ENCODE assay signal across 1 cellular context in the genomic region with DNA sequence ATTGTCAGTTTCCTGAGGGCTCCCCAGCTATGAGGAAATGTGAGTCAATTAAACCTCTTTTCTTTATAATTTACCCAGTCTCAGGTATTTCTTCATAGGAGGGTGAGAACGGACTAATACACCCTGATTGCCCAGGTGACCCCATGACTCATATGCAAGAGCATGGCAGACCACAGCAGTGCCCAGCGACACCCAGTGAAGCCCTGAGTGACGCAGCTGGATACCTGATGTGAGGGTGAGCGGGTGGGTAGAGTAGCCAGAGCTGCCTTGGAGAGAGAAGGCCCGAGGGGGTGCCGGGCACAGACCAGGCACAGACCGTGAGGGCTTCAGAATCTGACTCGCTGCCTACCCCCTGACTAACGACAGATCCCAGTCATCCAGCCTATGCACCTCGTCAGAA.
TF ChIP-seq lines count a peak whose summit lies in the region.

No MANE protein-coding gene starts in this region.

TF ChIP-seq in H1, 55 proteins besides CTCF, POLR2A, EP300 and RAD21:
- no peak for TF ChIP-seq RBBP5 (IDR thresholded peaks at IDR 0.05; ENCODE audit: borderline replicate concordance, low read depth, low read length)
- TF ChIP-seq TAF7 (optimal IDR thresholded peaks at IDR 0.05; ENCODE audit: borderline replicate concordance, low read depth, low read length): no peak
- no peak for TF ChIP-seq GTF2F1 (IDR thresholded peaks at IDR 0.05; ENCODE audit: borderline replicate concordance, low read depth, low read length)
- TF ChIP-seq EZH2 (IDR thresholded peaks at IDR 0.05; ENCODE audit: low read depth, low read length, severe bottlenecking): no peak
- TF ChIP-seq CBX5 (IDR thresholded peaks at IDR 0.05; ENCODE audit: low read depth, low read length): no peak
- no peak for TF ChIP-seq CBX8 (IDR thresholded peaks at IDR 0.05; ENCODE audit: borderline replicate concordance, low read depth, low read length)
- TF ChIP-seq KDM4A (IDR thresholded peaks at IDR 0.05; ENCODE audit: low read depth, low read length, severe bottlenecking): no peak
- TF ChIP-seq RNF2 (IDR thresholded peaks at IDR 0.05; ENCODE audit: borderline replicate concordance, low read depth, low read length, missing control alignments, poor library complexity, severe bottlenecking): no peak
- no peak for TF ChIP-seq SRF (IDR thresholded peaks at IDR 0.05; ENCODE audit: low read depth, low read length)
- no peak for TF ChIP-seq POU5F1 (IDR thresholded peaks at IDR 0.05; ENCODE audit: low read depth, low read length)
- no peak for TF ChIP-seq BRCA1 (IDR thresholded peaks at IDR 0.05; ENCODE audit: low read depth, low read length)
- TF ChIP-seq CEBPB (IDR thresholded peaks at IDR 0.05; ENCODE audit: low read depth, low read length): no peak
- TF ChIP-seq, protein P1, sequence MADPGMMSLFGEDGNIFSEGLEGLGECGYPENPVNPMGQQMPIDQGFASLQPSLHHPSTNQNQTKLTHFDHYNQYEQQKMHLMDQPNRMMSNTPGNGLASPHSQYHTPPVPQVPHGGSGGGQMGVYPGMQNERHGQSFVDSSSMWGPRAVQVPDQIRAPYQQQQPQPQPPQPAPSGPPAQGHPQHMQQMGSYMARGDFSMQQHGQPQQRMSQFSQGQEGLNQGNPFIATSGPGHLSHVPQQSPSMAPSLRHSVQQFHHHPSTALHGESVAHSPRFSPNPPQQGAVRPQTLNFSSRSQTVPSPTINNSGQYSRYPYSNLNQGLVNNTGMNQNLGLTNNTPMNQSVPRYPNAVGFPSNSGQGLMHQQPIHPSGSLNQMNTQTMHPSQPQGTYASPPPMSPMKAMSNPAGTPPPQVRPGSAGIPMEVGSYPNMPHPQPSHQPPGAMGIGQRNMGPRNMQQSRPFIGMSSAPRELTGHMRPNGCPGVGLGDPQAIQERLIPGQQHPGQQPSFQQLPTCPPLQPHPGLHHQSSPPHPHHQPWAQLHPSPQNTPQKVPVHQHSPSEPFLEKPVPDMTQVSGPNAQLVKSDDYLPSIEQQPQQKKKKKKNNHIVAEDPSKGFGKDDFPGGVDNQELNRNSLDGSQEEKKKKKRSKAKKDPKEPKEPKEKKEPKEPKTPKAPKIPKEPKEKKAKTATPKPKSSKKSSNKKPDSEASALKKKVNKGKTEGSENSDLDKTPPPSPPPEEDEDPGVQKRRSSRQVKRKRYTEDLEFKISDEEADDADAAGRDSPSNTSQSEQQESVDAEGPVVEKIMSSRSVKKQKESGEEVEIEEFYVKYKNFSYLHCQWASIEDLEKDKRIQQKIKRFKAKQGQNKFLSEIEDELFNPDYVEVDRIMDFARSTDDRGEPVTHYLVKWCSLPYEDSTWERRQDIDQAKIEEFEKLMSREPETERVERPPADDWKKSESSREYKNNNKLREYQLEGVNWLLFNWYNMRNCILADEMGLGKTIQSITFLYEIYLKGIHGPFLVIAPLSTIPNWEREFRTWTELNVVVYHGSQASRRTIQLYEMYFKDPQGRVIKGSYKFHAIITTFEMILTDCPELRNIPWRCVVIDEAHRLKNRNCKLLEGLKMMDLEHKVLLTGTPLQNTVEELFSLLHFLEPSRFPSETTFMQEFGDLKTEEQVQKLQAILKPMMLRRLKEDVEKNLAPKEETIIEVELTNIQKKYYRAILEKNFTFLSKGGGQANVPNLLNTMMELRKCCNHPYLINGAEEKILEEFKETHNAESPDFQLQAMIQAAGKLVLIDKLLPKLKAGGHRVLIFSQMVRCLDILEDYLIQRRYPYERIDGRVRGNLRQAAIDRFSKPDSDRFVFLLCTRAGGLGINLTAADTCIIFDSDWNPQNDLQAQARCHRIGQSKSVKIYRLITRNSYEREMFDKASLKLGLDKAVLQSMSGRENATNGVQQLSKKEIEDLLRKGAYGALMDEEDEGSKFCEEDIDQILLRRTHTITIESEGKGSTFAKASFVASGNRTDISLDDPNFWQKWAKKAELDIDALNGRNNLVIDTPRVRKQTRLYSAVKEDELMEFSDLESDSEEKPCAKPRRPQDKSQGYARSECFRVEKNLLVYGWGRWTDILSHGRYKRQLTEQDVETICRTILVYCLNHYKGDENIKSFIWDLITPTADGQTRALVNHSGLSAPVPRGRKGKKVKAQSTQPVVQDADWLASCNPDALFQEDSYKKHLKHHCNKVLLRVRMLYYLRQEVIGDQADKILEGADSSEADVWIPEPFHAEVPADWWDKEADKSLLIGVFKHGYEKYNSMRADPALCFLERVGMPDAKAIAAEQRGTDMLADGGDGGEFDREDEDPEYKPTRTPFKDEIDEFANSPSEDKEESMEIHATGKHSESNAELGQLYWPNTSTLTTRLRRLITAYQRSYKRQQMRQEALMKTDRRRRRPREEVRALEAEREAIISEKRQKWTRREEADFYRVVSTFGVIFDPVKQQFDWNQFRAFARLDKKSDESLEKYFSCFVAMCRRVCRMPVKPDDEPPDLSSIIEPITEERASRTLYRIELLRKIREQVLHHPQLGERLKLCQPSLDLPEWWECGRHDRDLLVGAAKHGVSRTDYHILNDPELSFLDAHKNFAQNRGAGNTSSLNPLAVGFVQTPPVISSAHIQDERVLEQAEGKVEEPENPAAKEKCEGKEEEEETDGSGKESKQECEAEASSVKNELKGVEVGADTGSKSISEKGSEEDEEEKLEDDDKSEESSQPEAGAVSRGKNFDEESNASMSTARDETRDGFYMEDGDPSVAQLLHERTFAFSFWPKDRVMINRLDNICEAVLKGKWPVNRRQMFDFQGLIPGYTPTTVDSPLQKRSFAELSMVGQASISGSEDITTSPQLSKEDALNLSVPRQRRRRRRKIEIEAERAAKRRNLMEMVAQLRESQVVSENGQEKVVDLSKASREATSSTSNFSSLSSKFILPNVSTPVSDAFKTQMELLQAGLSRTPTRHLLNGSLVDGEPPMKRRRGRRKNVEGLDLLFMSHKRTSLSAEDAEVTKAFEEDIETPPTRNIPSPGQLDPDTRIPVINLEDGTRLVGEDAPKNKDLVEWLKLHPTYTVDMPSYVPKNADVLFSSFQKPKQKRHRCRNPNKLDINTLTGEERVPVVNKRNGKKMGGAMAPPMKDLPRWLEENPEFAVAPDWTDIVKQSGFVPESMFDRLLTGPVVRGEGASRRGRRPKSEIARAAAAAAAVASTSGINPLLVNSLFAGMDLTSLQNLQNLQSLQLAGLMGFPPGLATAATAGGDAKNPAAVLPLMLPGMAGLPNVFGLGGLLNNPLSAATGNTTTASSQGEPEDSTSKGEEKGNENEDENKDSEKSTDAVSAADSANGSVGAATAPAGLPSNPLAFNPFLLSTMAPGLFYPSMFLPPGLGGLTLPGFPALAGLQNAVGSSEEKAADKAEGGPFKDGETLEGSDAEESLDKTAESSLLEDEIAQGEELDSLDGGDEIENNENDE (IDR thresholded peaks at IDR 0.05; ENCODE audit: insufficient replicate concordance, low read length): no peak
- no peak for TF ChIP-seq SIX5 (IDR thresholded peaks at IDR 0.05; ENCODE audit: low read depth, low read length)
- TF ChIP-seq, protein P2, sequence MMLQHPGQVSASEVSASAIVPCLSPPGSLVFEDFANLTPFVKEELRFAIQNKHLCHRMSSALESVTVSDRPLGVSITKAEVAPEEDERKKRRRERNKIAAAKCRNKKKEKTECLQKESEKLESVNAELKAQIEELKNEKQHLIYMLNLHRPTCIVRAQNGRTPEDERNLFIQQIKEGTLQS (IDR thresholded peaks at IDR 0.05; ENCODE audit: insufficient read depth, low read depth, low read length): no peak
- TF ChIP-seq, protein P3, sequence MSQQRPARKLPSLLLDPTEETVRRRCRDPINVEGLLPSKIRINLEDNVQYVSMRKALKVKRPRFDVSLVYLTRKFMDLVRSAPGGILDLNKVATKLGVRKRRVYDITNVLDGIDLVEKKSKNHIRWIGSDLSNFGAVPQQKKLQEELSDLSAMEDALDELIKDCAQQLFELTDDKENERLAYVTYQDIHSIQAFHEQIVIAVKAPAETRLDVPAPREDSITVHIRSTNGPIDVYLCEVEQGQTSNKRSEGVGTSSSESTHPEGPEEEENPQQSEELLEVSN (IDR thresholded peaks at IDR 0.05): no peak
- no peak for TF ChIP-seq SAP30 (IDR thresholded peaks at IDR 0.05; ENCODE audit: insufficient read depth, insufficient replicate concordance, low read length)
- TF ChIP-seq, protein P4, sequence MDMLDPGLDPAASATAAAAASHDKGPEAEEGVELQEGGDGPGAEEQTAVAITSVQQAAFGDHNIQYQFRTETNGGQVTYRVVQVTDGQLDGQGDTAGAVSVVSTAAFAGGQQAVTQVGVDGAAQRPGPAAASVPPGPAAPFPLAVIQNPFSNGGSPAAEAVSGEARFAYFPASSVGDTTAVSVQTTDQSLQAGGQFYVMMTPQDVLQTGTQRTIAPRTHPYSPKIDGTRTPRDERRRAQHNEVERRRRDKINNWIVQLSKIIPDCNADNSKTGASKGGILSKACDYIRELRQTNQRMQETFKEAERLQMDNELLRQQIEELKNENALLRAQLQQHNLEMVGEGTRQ (IDR thresholded peaks at IDR 0.05; ENCODE audit: low read length): no peak
- no peak for TF ChIP-seq SP1 (IDR thresholded peaks at IDR 0.05; ENCODE audit: low read depth, low read length)
- TF ChIP-seq FOSL1 (IDR thresholded peaks at IDR 0.05; ENCODE audit: insufficient read depth, low read depth, low read length): no peak
